Comparison of ENCODE assay signal across 2 cellular contexts in the genomic region with DNA sequence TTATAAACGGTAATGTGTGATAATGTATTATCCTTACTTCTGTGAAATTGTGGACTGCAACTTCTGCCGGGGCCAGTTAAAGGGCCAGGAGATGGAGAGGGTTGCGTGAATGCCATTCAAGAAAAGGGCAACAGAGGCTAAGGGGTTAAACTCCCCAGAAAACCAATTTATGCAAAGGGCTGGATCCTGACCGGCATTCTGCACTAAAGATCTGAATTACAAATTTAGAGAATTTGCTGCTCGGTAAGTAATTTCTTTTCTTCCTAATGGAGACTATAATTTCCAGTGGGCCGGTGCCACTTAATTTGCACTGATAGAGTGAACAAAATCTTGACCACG.
TF ChIP-seq lines count a peak whose summit lies in the region.

No MANE protein-coding gene starts in this region.

TF ChIP-seq in WTC11, 78 proteins besides CTCF, POLR2A, EP300 and RAD21 (continued from another document):
- TF ChIP-seq, protein P1, sequence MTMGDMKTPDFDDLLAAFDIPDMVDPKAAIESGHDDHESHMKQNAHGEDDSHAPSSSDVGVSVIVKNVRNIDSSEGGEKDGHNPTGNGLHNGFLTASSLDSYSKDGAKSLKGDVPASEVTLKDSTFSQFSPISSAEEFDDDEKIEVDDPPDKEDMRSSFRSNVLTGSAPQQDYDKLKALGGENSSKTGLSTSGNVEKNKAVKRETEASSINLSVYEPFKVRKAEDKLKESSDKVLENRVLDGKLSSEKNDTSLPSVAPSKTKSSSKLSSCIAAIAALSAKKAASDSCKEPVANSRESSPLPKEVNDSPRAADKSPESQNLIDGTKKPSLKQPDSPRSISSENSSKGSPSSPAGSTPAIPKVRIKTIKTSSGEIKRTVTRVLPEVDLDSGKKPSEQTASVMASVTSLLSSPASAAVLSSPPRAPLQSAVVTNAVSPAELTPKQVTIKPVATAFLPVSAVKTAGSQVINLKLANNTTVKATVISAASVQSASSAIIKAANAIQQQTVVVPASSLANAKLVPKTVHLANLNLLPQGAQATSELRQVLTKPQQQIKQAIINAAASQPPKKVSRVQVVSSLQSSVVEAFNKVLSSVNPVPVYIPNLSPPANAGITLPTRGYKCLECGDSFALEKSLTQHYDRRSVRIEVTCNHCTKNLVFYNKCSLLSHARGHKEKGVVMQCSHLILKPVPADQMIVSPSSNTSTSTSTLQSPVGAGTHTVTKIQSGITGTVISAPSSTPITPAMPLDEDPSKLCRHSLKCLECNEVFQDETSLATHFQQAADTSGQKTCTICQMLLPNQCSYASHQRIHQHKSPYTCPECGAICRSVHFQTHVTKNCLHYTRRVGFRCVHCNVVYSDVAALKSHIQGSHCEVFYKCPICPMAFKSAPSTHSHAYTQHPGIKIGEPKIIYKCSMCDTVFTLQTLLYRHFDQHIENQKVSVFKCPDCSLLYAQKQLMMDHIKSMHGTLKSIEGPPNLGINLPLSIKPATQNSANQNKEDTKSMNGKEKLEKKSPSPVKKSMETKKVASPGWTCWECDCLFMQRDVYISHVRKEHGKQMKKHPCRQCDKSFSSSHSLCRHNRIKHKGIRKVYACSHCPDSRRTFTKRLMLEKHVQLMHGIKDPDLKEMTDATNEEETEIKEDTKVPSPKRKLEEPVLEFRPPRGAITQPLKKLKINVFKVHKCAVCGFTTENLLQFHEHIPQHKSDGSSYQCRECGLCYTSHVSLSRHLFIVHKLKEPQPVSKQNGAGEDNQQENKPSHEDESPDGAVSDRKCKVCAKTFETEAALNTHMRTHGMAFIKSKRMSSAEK (CRISPR knock-in tag; IDR thresholded peaks at IDR 0.05; ENCODE audit: borderline replicate concordance): no peak
- TF ChIP-seq TCF7 (CRISPR knock-in tag; IDR thresholded peaks at IDR 0.05; ENCODE audit: low read depth): no peak
- TF ChIP-seq ZBTB21 (CRISPR knock-in tag; IDR thresholded peaks at IDR 0.05; ENCODE audit: borderline replicate concordance): no peak
- TF ChIP-seq TP53 (CRISPR knock-in tag; IDR thresholded peaks at IDR 0.05): no peak
- TF ChIP-seq PRRX2 (CRISPR knock-in tag; IDR thresholded peaks at IDR 0.05): no peak
- TF ChIP-seq, protein P2, sequence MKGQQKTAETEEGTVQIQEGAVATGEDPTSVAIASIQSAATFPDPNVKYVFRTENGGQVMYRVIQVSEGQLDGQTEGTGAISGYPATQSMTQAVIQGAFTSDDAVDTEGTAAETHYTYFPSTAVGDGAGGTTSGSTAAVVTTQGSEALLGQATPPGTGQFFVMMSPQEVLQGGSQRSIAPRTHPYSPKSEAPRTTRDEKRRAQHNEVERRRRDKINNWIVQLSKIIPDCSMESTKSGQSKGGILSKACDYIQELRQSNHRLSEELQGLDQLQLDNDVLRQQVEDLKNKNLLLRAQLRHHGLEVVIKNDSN (CRISPR knock-in tag; IDR thresholded peaks at IDR 0.05): no peak
- TF ChIP-seq, protein P3, sequence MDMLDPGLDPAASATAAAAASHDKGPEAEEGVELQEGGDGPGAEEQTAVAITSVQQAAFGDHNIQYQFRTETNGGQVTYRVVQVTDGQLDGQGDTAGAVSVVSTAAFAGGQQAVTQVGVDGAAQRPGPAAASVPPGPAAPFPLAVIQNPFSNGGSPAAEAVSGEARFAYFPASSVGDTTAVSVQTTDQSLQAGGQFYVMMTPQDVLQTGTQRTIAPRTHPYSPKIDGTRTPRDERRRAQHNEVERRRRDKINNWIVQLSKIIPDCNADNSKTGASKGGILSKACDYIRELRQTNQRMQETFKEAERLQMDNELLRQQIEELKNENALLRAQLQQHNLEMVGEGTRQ (CRISPR knock-in tag; IDR thresholded peaks at IDR 0.05): no peak
- no peak for TF ChIP-seq RORB (CRISPR knock-in tag; IDR thresholded peaks at IDR 0.05)
- TF ChIP-seq GTF2I (CRISPR knock-in tag; conservative IDR thresholded peaks at IDR 0.05): no peak

TF ChIP-seq in HepG2, 621 proteins besides CTCF, POLR2A, EP300 and RAD21 (continued from another document and continues in another):
- TF ChIP-seq, protein P4, sequence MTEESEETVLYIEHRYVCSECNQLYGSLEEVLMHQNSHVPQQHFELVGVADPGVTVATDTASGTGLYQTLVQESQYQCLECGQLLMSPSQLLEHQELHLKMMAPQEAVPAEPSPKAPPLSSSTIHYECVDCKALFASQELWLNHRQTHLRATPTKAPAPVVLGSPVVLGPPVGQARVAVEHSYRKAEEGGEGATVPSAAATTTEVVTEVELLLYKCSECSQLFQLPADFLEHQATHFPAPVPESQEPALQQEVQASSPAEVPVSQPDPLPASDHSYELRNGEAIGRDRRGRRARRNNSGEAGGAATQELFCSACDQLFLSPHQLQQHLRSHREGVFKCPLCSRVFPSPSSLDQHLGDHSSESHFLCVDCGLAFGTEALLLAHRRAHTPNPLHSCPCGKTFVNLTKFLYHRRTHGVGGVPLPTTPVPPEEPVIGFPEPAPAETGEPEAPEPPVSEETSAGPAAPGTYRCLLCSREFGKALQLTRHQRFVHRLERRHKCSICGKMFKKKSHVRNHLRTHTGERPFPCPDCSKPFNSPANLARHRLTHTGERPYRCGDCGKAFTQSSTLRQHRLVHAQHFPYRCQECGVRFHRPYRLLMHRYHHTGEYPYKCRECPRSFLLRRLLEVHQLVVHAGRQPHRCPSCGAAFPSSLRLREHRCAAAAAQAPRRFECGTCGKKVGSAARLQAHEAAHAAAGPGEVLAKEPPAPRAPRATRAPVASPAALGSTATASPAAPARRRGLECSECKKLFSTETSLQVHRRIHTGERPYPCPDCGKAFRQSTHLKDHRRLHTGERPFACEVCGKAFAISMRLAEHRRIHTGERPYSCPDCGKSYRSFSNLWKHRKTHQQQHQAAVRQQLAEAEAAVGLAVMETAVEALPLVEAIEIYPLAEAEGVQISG (CRISPR knock-in tag; IDR thresholded peaks at IDR 0.05): no peak
- TF ChIP-seq ZNF546 (CRISPR knock-in tag; conservative IDR thresholded peaks at IDR 0.05) (no peak), RFXAP (CRISPR knock-in tag; IDR thresholded peaks at IDR 0.05; ENCODE audit: borderline replicate concordance) (peak; percentile 7; the same call in 1 of the 2 replicates), RAD51 (IDR thresholded peaks at IDR 0.05; ENCODE audit: borderline replicate concordance) (no peak), HNRNPH1 (optimal IDR thresholded peaks at IDR 0.05; ENCODE audit: low read depth, low read length) (no peak), GPN1 (CRISPR knock-in tag; IDR thresholded peaks at IDR 0.05; ENCODE audit: borderline replicate concordance) (no peak), MAFK (conservative IDR thresholded peaks at IDR 0.05 in 1 of 2, IDR thresholded peaks at IDR 0.05 in 1 of 2; ENCODE audit: low read length in 2 of 2) (no peak), ZNF282 (IDR thresholded peaks at IDR 0.05; ENCODE audit: partially characterized antibody) (no peak), ZNF326 (CRISPR knock-in tag; IDR thresholded peaks at IDR 0.05; ENCODE audit: borderline replicate concordance) (no peak), ZNF703 (CRISPR knock-in tag; IDR thresholded peaks at IDR 0.05; ENCODE audit: borderline replicate concordance) (no peak), ZSCAN30 (CRISPR knock-in tag; IDR thresholded peaks at IDR 0.05) (no peak), TBL1XR1 (IDR thresholded peaks at IDR 0.05; ENCODE audit: borderline replicate concordance, low read length, partially characterized antibody) (no peak), SIN3B (IDR thresholded peaks at IDR 0.05; ENCODE audit: low read length) (no peak), BRD4 (CRISPR knock-in tag; IDR thresholded peaks at IDR 0.05) (no peak)
- TF ChIP-seq, protein P5, sequence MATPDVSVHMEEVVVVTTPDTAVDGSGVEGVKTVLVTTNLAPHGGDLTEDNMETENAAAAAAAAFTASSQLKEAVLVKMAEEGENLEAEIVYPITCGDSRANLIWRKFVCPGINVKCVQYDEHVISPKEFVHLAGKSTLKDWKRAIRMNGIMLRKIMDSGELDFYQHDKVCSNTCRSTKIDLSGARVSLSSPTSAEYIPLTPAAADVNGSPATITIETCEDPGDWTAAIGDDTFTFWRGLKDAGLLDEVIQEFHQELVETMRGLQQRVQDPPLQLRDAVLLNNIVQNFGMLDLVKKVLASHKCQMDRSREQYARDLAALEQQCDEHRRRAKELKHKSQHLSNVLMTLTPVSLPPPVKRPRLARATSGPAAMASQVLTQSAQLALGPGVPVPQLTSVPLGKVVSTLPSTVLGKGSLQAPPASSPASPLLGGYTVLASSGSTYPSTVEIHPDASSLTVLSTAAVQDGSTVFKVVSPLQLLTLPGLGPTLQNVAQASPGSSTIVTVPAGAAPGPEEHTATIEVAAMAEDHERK (CRISPR knock-in tag; IDR thresholded peaks at IDR 0.05; ENCODE audit: low read depth): no peak
- TF ChIP-seq, protein P6, sequence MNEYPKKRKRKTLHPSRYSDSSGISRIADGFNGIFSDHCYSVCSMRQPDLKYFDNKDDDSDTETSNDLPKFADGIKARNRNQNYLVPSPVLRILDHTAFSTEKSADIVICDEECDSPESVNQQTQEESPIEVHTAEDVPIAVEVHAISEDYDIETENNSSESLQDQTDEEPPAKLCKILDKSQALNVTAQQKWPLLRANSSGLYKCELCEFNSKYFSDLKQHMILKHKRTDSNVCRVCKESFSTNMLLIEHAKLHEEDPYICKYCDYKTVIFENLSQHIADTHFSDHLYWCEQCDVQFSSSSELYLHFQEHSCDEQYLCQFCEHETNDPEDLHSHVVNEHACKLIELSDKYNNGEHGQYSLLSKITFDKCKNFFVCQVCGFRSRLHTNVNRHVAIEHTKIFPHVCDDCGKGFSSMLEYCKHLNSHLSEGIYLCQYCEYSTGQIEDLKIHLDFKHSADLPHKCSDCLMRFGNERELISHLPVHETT (CRISPR knock-in tag; conservative IDR thresholded peaks at IDR 0.05): no peak
- TF ChIP-seq, protein P7, sequence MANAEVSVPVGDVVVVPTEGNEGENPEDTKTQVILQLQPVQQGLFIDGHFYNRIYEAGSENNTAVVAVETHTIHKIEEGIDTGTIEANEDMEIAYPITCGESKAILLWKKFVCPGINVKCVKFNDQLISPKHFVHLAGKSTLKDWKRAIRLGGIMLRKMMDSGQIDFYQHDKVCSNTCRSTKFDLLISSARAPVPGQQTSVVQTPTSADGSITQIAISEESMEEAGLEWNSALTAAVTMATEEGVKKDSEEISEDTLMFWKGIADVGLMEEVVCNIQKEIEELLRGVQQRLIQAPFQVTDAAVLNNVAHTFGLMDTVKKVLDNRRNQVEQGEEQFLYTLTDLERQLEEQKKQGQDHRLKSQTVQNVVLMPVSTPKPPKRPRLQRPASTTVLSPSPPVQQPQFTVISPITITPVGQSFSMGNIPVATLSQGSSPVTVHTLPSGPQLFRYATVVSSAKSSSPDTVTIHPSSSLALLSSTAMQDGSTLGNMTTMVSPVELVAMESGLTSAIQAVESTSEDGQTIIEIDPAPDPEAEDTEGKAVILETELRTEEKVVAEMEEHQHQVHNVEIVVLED (CRISPR knock-in tag; IDR thresholded peaks at IDR 0.05; ENCODE audit: borderline replicate concordance): no peak
- TF ChIP-seq, protein P8, sequence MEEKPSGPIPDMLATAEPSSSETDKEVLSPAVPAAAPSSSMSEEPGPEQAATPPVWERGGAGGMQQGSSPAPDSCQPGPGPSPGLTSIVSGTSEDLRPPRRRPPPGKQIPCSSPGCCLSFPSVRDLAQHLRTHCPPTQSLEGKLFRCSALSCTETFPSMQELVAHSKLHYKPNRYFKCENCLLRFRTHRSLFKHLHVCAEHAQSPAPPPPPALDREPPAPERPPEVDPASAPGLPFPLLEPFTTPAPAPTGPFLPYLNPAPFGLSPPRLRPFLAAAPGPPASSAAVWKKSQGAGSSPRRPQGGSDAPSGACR (CRISPR knock-in tag; IDR thresholded peaks at IDR 0.05): no peak
- TF ChIP-seq, protein P9, sequence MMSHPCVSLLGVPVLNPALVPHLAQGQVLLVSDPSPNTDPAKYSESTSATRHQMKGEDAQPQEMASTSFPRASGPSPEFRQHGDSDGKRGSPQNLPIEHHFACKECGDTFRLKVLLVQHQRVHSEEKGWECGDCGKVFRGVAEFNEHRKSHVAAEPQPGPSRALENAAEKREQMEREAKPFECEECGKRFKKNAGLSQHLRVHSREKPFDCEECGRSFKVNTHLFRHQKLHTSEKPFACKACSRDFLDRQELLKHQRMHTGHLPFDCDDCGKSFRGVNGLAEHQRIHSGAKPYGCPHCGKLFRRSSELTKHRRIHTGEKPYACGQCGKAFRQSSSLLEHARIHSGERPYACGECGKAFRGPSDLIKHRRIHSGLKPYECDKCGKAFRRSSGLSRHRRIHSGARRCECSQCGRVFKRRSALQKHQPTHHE (CRISPR knock-in tag; IDR thresholded peaks at IDR 0.05; ENCODE audit: borderline replicate concordance): no peak
- TF ChIP-seq, protein P10, sequence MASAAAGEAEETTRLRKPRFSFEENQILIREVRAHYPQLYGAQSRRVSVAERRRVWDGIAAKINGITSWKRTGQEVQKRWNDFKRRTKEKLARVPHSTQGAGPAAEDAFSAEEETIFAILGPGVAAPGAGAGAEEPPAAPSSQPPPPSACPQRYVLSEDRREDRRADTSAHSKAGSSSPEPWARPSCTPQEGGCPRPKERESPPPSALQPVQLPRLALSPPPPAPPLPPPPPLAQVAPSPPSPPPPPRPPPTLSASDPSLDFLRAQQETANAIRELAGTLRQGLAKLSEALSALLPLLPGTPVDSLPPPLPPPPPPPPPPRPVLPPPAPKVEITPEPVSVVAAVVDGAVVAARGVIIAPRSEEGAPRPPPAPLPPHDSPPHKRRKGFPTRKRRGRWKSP (CRISPR knock-in tag; IDR thresholded peaks at IDR 0.05): no peak
- TF ChIP-seq, protein P11, sequence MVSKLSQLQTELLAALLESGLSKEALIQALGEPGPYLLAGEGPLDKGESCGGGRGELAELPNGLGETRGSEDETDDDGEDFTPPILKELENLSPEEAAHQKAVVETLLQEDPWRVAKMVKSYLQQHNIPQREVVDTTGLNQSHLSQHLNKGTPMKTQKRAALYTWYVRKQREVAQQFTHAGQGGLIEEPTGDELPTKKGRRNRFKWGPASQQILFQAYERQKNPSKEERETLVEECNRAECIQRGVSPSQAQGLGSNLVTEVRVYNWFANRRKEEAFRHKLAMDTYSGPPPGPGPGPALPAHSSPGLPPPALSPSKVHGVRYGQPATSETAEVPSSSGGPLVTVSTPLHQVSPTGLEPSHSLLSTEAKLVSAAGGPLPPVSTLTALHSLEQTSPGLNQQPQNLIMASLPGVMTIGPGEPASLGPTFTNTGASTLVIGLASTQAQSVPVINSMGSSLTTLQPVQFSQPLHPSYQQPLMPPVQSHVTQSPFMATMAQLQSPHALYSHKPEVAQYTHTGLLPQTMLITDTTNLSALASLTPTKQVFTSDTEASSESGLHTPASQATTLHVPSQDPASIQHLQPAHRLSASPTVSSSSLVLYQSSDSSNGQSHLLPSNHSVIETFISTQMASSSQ (IDR thresholded peaks at IDR 0.05; ENCODE audit: low read depth): no peak
- TF ChIP-seq, protein P11 (CRISPR knock-in tag; IDR thresholded peaks at IDR 0.05; ENCODE audit: borderline replicate concordance): no peak
- TF ChIP-seq, protein P12, sequence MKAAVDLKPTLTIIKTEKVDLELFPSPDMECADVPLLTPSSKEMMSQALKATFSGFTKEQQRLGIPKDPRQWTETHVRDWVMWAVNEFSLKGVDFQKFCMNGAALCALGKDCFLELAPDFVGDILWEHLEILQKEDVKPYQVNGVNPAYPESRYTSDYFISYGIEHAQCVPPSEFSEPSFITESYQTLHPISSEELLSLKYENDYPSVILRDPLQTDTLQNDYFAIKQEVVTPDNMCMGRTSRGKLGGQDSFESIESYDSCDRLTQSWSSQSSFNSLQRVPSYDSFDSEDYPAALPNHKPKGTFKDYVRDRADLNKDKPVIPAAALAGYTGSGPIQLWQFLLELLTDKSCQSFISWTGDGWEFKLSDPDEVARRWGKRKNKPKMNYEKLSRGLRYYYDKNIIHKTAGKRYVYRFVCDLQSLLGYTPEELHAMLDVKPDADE (CRISPR knock-in tag; IDR thresholded peaks at IDR 0.05): no peak
